Comparison of ENCODE assay signal across 18 cellular contexts in genomic region chr16:25064967-25065366, GRCh38. TPM values are rescaled to one million over a fixed set of nuclear protein-coding genes. Genes with fewer than 3 reads are reported as not detected.
A peak's percentile ranks its signal among the peaks of the same experiment; 100 is the strongest.
DNase-seq lines count a peak whose midpoint lies in the region; ATAC-seq, FAIRE-seq and TF ChIP-seq lines count a peak whose summit lies in the region.
"Had no signal": no experiment of that assay in that cellular context is flagged by ENCODE, and none has a peak within 500 bp of the region (broad histone marks: within the 10 kb centered on the region; RNA-seq: fewer than 3 reads in every experiment).

No MANE protein-coding gene starts in this region.

- DNase-seq in GM23338 (ENCODE audit: low spot score) (peak; percentile 8), astrocyte (ENCODE audit: low read depth) (peak; percentile 6), iris pigment epithelial cell (ENCODE audit: low read depth) (peak; percentile 27), sciatic nerve (ENCODE audit: low spot score) (peak; percentile 65), NCI-H748 (lab: John Stamatoyannopoulos, UW; ENCODE audit: unreplicated experiment) (no peak), NCI-H2081 treated with DMSO at 0.1 percent for 48 hours (lab: John Stamatoyannopoulos, UW) (no peak)
- DNase-seq: DND-41, Kasumi-1, NCI-H1694 treated with DMSO at 0.1 percent for 48 hours, NCI-H524, Peyer's patch had no signal

- H3K4me1 Mint-ChIP-seq in GM23338 = peaks cover 7% of the 10 kb centered on the region; the same call in 2 of the 3 replicates
- H3K4me1 Mint-ChIP-seq in astrocyte (ENCODE audit: low read depth, unreplicated experiment) = peaks cover 13% of the 10 kb centered on the region

- H3K36me3 ChIP-seq in GM23338 (ENCODE audit: insufficient read depth) (no peaks in the 10 kb centered on the region), astrocyte (ENCODE audit: insufficient read depth, low read length) (no peaks in the 10 kb centered on the region)
- H3K36me3 ChIP-seq: BLaER1, Peyer's patch had no signal

- no peak for FAIRE-seq in astrocyte (lab: Jason Lieb, UNC)
- FAIRE-seq: colon had no signal

- H2AFZ ChIP-seq in GM23338 (no peak overlapping the region), astrocyte (ENCODE audit: low read depth, low read length) (peak overlapping the region; percentile 71)

- no peak for ATAC-seq in GM23338
- ATAC-seq in sciatic nerve = no peak
- ATAC-seq in GM21360 (IDR thresholded peaks at IDR 0.05; ENCODE audit: unreplicated experiment) = no peak
- ATAC-seq in GM19463 (IDR thresholded peaks at IDR 0.05; ENCODE audit: unreplicated experiment) = no peak
- ATAC-seq: activated CD4-positive, CD25-positive, alpha-beta regulatory T cell treated with anti-CD3 and anti-CD28 coated beads, Interleukin-2, amount 50 U/mL, for 24 hours; activated naive CD4-positive, alpha-beta T cell treated with anti-CD3 and anti-CD28 coated beads, Interleukin-2, amount 50 U/mL, for 72 hours had no signal

- no peaks in the 10 kb centered on the region for H3F3A ChIP-seq in GM23338 (replicated peaks; ENCODE audit: low read depth)

- H3K4me3 Mint-ChIP-seq in GM23338 = no peak overlapping the region
- no peak overlapping the region for H3K4me3 Mint-ChIP-seq in astrocyte (ENCODE audit: unreplicated experiment)

- TF ChIP-seq CTCF in GM23338 (conservative IDR thresholded peaks at IDR 0.05; ENCODE audit: low read depth in 2 of 2) (no peak), astrocyte (IDR thresholded peaks at IDR 0.05; ENCODE audit: insufficient read depth, low read depth, low read length) (no peak)

- H3K36me3 Mint-ChIP-seq in GM23338 (ENCODE audit: low read depth) (no peaks in the 10 kb centered on the region), astrocyte (ENCODE audit: low read depth, unreplicated experiment) (no peaks in the 10 kb centered on the region)

- 0 out of 2 replicates have a peak, but pooled peaks cover 12% of the 10 kb centered on the region for H3K9me2 ChIP-seq in GM23338 (ENCODE audit: insufficient read depth)

- H3K4me3 ChIP-seq in GM23338 (no peak overlapping the region), astrocyte (ENCODE audit: insufficient read depth, low read depth, low read length) (no peak overlapping the region)
- H3K4me3 ChIP-seq: BLaER1, Peyer's patch had no signal

- H3K9me3 Mint-ChIP-seq in GM23338 (no peaks in the 10 kb centered on the region), astrocyte (ENCODE audit: unreplicated experiment) (no peaks in the 10 kb centered on the region)
- H3K9me3 Mint-ChIP-seq: activated naive CD4-positive, alpha-beta T cell treated with anti-CD3 and anti-CD28 coated beads, Interleukin-2, amount 50 U/mL, for 72 hours had no signal

- H3K27me3 ChIP-seq in GM23338 (ENCODE audit: insufficient read depth) (peaks cover 12% of the 10 kb centered on the region), astrocyte (ENCODE audit: insufficient read depth, low read length) (no peaks in the 10 kb centered on the region)
- H3K27me3 ChIP-seq: Peyer's patch had no signal

- H3K4me2 ChIP-seq in GM23338 (no peak overlapping the region), astrocyte (ENCODE audit: low read length) (no peak overlapping the region)

- H3K27ac ChIP-seq in GM23338 (ENCODE audit: low read depth) (no peak overlapping the region), astrocyte (ENCODE audit: low read depth, low read length) (no peak overlapping the region)
- H3K27ac ChIP-seq: BLaER1, epithelial cell of prostate, Peyer's patch had no signal

- intact Hi-C loops in sciatic nerve (cut with DNase I) = loop anchor here (10.0 kb wide), 1 partner anchor 160 kb away; no protein-coding TSS in a partner anchor

- H3K4me1 ChIP-seq in GM23338 (ENCODE audit: insufficient read depth) (no peaks in the 10 kb centered on the region; the same call in 1 of the 2 replicates), astrocyte (ENCODE audit: insufficient read depth, low read length) (peaks cover 12% of the 10 kb centered on the region)

- no peak overlapping the region for H3K9ac ChIP-seq in astrocyte (ENCODE audit: low read length)
- H3K9ac ChIP-seq: BLaER1 had no signal

- H3K27ac Mint-ChIP-seq in GM23338 (no peak overlapping the region), astrocyte (ENCODE audit: unreplicated experiment) (no peak overlapping the region)
- H3K27ac Mint-ChIP-seq: activated naive CD4-positive, alpha-beta T cell treated with anti-CD3 and anti-CD28 coated beads, Interleukin-2, amount 50 U/mL, for 72 hours had no signal

- no peaks in the 10 kb centered on the region for H3K79me2 ChIP-seq in GM23338 (replicated peaks; ENCODE audit: insufficient read depth)
- H3K79me2 ChIP-seq in astrocyte (ENCODE audit: insufficient read depth, low read length) = no peaks in the 10 kb centered on the region

- H3K27me3 Mint-ChIP-seq in GM23338 (ENCODE audit: insufficient read depth, low read depth, poor library complexity) (peaks cover 14% of the 10 kb centered on the region), astrocyte (ENCODE audit: low read depth, unreplicated experiment) (peaks cover 13% of the 10 kb centered on the region)

- H3K9me3 ChIP-seq in astrocyte (ENCODE audit: insufficient read depth, low read depth, low read length) = no peaks in the 10 kb centered on the region
- H3K9me3 ChIP-seq: Peyer's patch had no signal

- no peaks in the 10 kb centered on the region for H4K20me1 ChIP-seq in GM23338 (replicated peaks; ENCODE audit: insufficient read depth)
- no peaks in the 10 kb centered on the region for H4K20me1 ChIP-seq in astrocyte (ENCODE audit: insufficient read depth, low read length)
- H4K20me1 ChIP-seq: BLaER1 had no signal

TF ChIP-seq in GM23338, 12 proteins besides CTCF, POLR2A, EP300 and RAD21 (continues in another document):
- no peak for TF ChIP-seq EZH2phosphoT487 (IDR thresholded peaks at IDR 0.05; ENCODE audit: unreplicated experiment)
- no peak for TF ChIP-seq CREB1 (CRISPR knock-in tag; IDR thresholded peaks at IDR 0.05; ENCODE audit: low read depth)
- TF ChIP-seq, protein P1, sequence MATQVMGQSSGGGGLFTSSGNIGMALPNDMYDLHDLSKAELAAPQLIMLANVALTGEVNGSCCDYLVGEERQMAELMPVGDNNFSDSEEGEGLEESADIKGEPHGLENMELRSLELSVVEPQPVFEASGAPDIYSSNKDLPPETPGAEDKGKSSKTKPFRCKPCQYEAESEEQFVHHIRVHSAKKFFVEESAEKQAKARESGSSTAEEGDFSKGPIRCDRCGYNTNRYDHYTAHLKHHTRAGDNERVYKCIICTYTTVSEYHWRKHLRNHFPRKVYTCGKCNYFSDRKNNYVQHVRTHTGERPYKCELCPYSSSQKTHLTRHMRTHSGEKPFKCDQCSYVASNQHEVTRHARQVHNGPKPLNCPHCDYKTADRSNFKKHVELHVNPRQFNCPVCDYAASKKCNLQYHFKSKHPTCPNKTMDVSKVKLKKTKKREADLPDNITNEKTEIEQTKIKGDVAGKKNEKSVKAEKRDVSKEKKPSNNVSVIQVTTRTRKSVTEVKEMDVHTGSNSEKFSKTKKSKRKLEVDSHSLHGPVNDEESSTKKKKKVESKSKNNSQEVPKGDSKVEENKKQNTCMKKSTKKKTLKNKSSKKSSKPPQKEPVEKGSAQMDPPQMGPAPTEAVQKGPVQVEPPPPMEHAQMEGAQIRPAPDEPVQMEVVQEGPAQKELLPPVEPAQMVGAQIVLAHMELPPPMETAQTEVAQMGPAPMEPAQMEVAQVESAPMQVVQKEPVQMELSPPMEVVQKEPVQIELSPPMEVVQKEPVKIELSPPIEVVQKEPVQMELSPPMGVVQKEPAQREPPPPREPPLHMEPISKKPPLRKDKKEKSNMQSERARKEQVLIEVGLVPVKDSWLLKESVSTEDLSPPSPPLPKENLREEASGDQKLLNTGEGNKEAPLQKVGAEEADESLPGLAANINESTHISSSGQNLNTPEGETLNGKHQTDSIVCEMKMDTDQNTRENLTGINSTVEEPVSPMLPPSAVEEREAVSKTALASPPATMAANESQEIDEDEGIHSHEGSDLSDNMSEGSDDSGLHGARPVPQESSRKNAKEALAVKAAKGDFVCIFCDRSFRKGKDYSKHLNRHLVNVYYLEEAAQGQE (IDR thresholded peaks at IDR 0.05; ENCODE audit: unreplicated experiment) = no peak
- TF ChIP-seq STAT1 (IDR thresholded peaks at IDR 0.05; ENCODE audit: unreplicated experiment) = no peak

RNA-seq across cellular contexts. Expression of gene LCMT1, which starts 46.6 kb away (rescaled TPM):
- total RNA-seq in GM23338 (2014; rRNA removed; shearing (Covaris generic)) = 43.2 and 56.2 TPM in 2 replicates
- 79.7 and 84.6 TPM in 2 replicates for polyA plus RNA-seq in GM23338 (2016; fragmentation: Nextera tagmentation; extraction: Ambion mirVana)
- total RNA-seq in astrocyte = 46.9 and 52.1 TPM in 2 replicates
- 32.7 TPM for total RNA-seq in sciatic nerve

RNA-seq across cellular contexts. Expression of gene ARHGAP17, which starts 49.8 kb away (rescaled TPM):
- total RNA-seq in GM23338 (2014; rRNA removed; shearing (Covaris generic)) = 59.0 and 85.5 TPM in 2 replicates
- polyA plus RNA-seq in GM23338 (2016; fragmentation: Nextera tagmentation; extraction: Ambion mirVana) = 40.0 and 40.6 TPM in 2 replicates
- total RNA-seq in astrocyte = 71.2 and 75.2 TPM in 2 replicates
- total RNA-seq in sciatic nerve = 130 TPM

Comparison
In these comparisons a context has a peak if more than half of its experiments do, and no peak if none do; other contexts are left out.
1. DNase-seq: peak in GM23338 (single experiment), astrocyte (single experiment), iris pigment epithelial cell (single experiment) and sciatic nerve (single experiment); none in NCI-H748 (single experiment) and NCI-H2081 treated with DMSO at 0.1 percent for 48 hours (single experiment).